12 cellular contexts compared by ENCODE assay signal in genomic region chr4:183430987-183431347, GRCh38. TPM values are rescaled to one million over a fixed set of nuclear protein-coding genes. Genes with fewer than 3 reads are reported as not detected.
DNase-seq lines count a peak whose midpoint lies in the region; ATAC-seq and TF ChIP-seq lines count a peak whose summit lies in the region.
"Had no signal": no experiment of that assay in that cellular context is flagged by ENCODE, and none has a peak within 500 bp of the region (broad histone marks: within the 10 kb centered on the region; RNA-seq: fewer than 3 reads in every experiment).

No MANE protein-coding gene starts in this region.

- no peaks in the 10 kb centered on the region for H3K36me3 Mint-ChIP-seq in activated T-helper 2 cell treated with anti-CD3 and anti-CD28 coated beads, Interferon-gamma antibody, Interleukin-2, Interleukin-4, amounts not matched to agents 10 μg/mL and 5 μg/mL and 100 μg/mL, durations not matched to agents 14 hours and 24 hours and 36 hours (ENCODE audit: low read depth)
- H3K36me3 Mint-ChIP-seq: memory B cell had no signal

- peaks cover 7% of the 10 kb centered on the region for H3K4me1 ChIP-seq in left ventricle myocardium inferior
- H3K4me1 ChIP-seq in lower lobe of right lung = peaks cover 12% of the 10 kb centered on the region
- H3K4me1 ChIP-seq in upper lobe of right lung = peaks cover 5% of the 10 kb centered on the region
- H3K4me1 ChIP-seq: psoas muscle had no signal

- no peaks in the 10 kb centered on the region for H3K27me3 Mint-ChIP-seq in activated T-helper 2 cell treated with anti-CD3 and anti-CD28 coated beads, Interferon-gamma antibody, Interleukin-2, Interleukin-4, amounts not matched to agents 10 μg/mL and 5 μg/mL and 100 μg/mL, durations not matched to agents 14 hours and 24 hours and 36 hours (ENCODE audit: low read depth)

- H3K4me1 Mint-ChIP-seq in activated T-helper 2 cell treated with anti-CD3 and anti-CD28 coated beads, Interferon-gamma antibody, Interleukin-2, Interleukin-4, amounts not matched to agents 10 μg/mL and 5 μg/mL and 100 μg/mL, durations not matched to agents 14 hours and 24 hours and 36 hours (ENCODE audit: low read depth) = peaks cover 13% of the 10 kb centered on the region

- no peaks in the 10 kb centered on the region for H3K36me3 ChIP-seq in left ventricle myocardium inferior
- H3K36me3 ChIP-seq in lower lobe of right lung = no peaks in the 10 kb centered on the region
- no peaks in the 10 kb centered on the region for H3K36me3 ChIP-seq in upper lobe of right lung

- no peak for DNase-seq in left ventricle myocardium inferior
- no peak for DNase-seq in cardiac septum (ENCODE audit: low spot score)
- no peak for DNase-seq in activated T-helper 2 cell treated with anti-CD3 and anti-CD28 coated beads, Interferon-gamma antibody, Interleukin-2, Interleukin-4, amounts not matched to agents 10 μg/mL and 5 μg/mL and 100 μg/mL, durations not matched to agents 14 hours and 24 hours and 36 hours (ENCODE audit: low spot score)
- DNase-seq in lower lobe of right lung = no peak
- DNase-seq in upper lobe of right lung = no peak
- DNase-seq in NCI-H2107 treated with DMSO at 0.1 percent for 48 hours (lab: John Stamatoyannopoulos, UW; ENCODE audit: unreplicated experiment) = no peak
- no peak for DNase-seq in NOMO-1 treated with DMSO at 0.1 percent for 48 hours (lab: John Stamatoyannopoulos, UW; ENCODE audit: unreplicated experiment)
- no peak for DNase-seq in dedifferentiated amniotic fluid mesenchymal stem cell (ENCODE audit: extremely low spot score)
- DNase-seq: erythroblast, psoas muscle, RPMI8226 had no signal

- no peaks in the 10 kb centered on the region for H3K9me3 ChIP-seq in left ventricle myocardium inferior (replicated peaks)
- no peaks in the 10 kb centered on the region for H3K9me3 ChIP-seq in lower lobe of right lung
- H3K9me3 ChIP-seq in upper lobe of right lung = no peaks in the 10 kb centered on the region
- H3K9me3 ChIP-seq: psoas muscle had no signal

- H3K27me3 ChIP-seq in left ventricle myocardium inferior (ENCODE audit: low read depth) = no peaks in the 10 kb centered on the region
- H3K27me3 ChIP-seq in lower lobe of right lung (ENCODE audit: low read depth) = no peaks in the 10 kb centered on the region
- no peaks in the 10 kb centered on the region for H3K27me3 ChIP-seq in upper lobe of right lung

- no peaks in the 10 kb centered on the region for H3K9me3 Mint-ChIP-seq in activated T-helper 2 cell treated with anti-CD3 and anti-CD28 coated beads, Interferon-gamma antibody, Interleukin-2, Interleukin-4, amounts not matched to agents 10 μg/mL and 5 μg/mL and 100 μg/mL, durations not matched to agents 14 hours and 24 hours and 36 hours
- H3K9me3 Mint-ChIP-seq: memory B cell had no signal

- ATAC-seq in lower lobe of right lung (no peak), upper lobe of right lung (no peak)
- ATAC-seq: psoas muscle had no signal

- H3K27ac Mint-ChIP-seq in activated T-helper 2 cell treated with anti-CD3 and anti-CD28 coated beads, Interferon-gamma antibody, Interleukin-2, Interleukin-4, amounts not matched to agents 10 μg/mL and 5 μg/mL and 100 μg/mL, durations not matched to agents 14 hours and 24 hours and 36 hours = peak overlapping the region; percentile 25
- H3K27ac Mint-ChIP-seq: memory B cell had no signal

- H3K27ac ChIP-seq in left ventricle myocardium inferior (replicated peaks) (peak overlapping the region; percentile 34), lower lobe of right lung (peak overlapping the region; percentile 20), upper lobe of right lung (peak overlapping the region; percentile 73)
- H3K27ac ChIP-seq: psoas muscle had no signal

- intact Hi-C loops in left ventricle myocardium inferior (cut with micrococcal nuclease) (no loop called here), cardiac septum (cut with DNase I) (no loop called here), lower lobe of right lung (cut with DNase I) (no loop called here), upper lobe of right lung (cut with DNase I) (no loop called here)
- intact Hi-C loops in activated T-helper 2 cell treated with anti-CD3 and anti-CD28 coated beads, Interferon-gamma antibody, Interleukin-2, Interleukin-4, amounts not matched to agents 10 μg/mL and 5 μg/mL and 100 μg/mL, durations not matched to agents 14 hours and 24 hours and 36 hours (cut with micrococcal nuclease) = no loop called here

- no peak overlapping the region for H3K4me3 Mint-ChIP-seq in activated T-helper 2 cell treated with anti-CD3 and anti-CD28 coated beads, Interferon-gamma antibody, Interleukin-2, Interleukin-4, amounts not matched to agents 10 μg/mL and 5 μg/mL and 100 μg/mL, durations not matched to agents 14 hours and 24 hours and 36 hours (ENCODE audit: low read depth)
- H3K4me3 Mint-ChIP-seq: memory B cell had no signal

- H3K4me3 ChIP-seq in left ventricle myocardium inferior (no peak overlapping the region), lower lobe of right lung (no peak overlapping the region), upper lobe of right lung (no peak overlapping the region)
- H3K4me3 ChIP-seq: psoas muscle had no signal

- TF ChIP-seq CTCF in left ventricle myocardium inferior (IDR thresholded peaks at IDR 0.05; ENCODE audit: borderline replicate concordance) = no peak
- no peak for TF ChIP-seq CTCF in lower lobe of right lung (IDR thresholded peaks at IDR 0.05)
- no peak for TF ChIP-seq CTCF in upper lobe of right lung (IDR thresholded peaks at IDR 0.05)

RNA-seq across cellular contexts. Expression of gene CDKN2AIP, which starts 13.5 kb away (rescaled TPM):
- total RNA-seq in left ventricle myocardium inferior = 8.5 TPM
- 9.5 TPM for total RNA-seq in cardiac septum
- total RNA-seq in activated T-helper 2 cell treated with anti-CD3 and anti-CD28 coated beads, Interferon-gamma antibody, Interleukin-2, Interleukin-4, amounts not matched to agents 10 μg/mL and 5 μg/mL and 100 μg/mL, durations not matched to agents 14 hours and 24 hours and 36 hours = 23.3 and 25.3 TPM in 2 replicates
- total RNA-seq in lower lobe of right lung = 15.4 TPM
- total RNA-seq in upper lobe of right lung = 16.7 TPM

Comparison
In these comparisons a context has a peak if more than half of its experiments do, and no peak if none do; other contexts are left out.
1. H3K27ac ChIP-seq: peak in every context shown above with its lines; median percentile 73 in upper lobe of right lung; 34 in left ventricle myocardium inferior; 20 in lower lobe of right lung.